25 cellular contexts compared by ENCODE assay signal in the genomic region with DNA sequence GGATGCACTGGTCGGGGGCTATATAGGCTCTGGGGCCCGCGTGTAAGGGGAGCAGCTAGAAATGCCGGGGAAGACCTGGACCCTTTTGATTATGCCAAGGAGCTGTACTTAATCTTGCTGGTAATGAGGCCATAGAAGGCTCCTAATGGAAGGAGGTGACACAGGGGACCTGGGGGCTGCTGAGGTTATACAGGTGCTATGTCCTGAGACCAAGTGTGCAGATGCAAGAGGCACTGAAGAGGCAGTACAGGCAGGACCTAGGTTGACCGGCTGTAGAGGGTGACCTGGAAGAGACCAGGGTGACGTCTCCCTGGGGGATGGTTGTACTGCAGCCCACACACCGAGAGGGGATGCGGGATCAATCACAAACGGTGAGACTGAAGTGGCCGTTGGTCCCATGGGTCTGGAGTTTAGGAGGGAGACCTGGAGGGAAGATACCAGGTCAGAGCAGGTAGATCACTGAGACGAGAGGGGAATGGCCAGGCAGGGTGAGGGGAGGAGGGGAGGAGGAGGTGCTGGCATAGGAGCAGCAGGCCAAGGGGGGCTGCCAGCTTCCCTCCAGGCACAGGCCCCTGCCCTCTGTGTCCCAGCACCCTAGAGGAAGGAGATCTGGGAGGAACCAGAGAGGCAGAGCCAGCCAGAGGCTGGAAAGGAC. TPM values are rescaled to one million over a fixed set of nuclear protein-coding genes. Genes with fewer than 3 reads are reported as not detected.
A peak's percentile ranks its signal among the peaks of the same experiment; 100 is the strongest.
DNase-seq lines count a peak whose midpoint lies in the region; ATAC-seq, FAIRE-seq and TF ChIP-seq lines count a peak whose summit lies in the region.
"Had no signal": no experiment of that assay in that cellular context is flagged by ENCODE, and none has a peak within 500 bp of the region (broad histone marks: within the 10 kb centered on the region; RNA-seq: fewer than 3 reads in every experiment).

No MANE protein-coding gene starts in this region.

- H3K79me1 ChIP-seq in H1 (ENCODE audit: low read depth, low read length): no peaks in the 10 kb centered on the region

- peak overlapping the region; percentile 25; the same call in 1 of the 2 replicates for H4K8ac ChIP-seq in H1 (ENCODE audit: extremely low read depth, insufficient read depth, low read length)

- no peak overlapping the region for H3K23ac ChIP-seq in H1 (ENCODE audit: insufficient read length)

- peaks cover 2% of the 10 kb centered on the region for H3K27me3 Mint-ChIP-seq in neural progenitor cell (ENCODE audit: insufficient read depth, low read depth)

- H3K36me3 ChIP-seq in H1 (ENCODE audit: control insufficient read depth in 2 of 4, insufficient read depth in 4 of 4, low read length in 3 of 4) (peaks cover 0 to 3% (median 0%) of the 10 kb centered on the region in 4 experiments; a peak in 1 of 8 replicates), osteoblast (ENCODE audit: insufficient read depth, low read length) (no peaks in the 10 kb centered on the region), neural progenitor cell (no peaks in the 10 kb centered on the region)
- H3K36me3 ChIP-seq: BLaER1, HAP-1 had no signal

- H3K4me1 ChIP-seq in H1 (replicated peaks in 1 of 4; ENCODE audit: control insufficient read depth in 3 of 4, insufficient read depth in 4 of 4, low read length in 3 of 4) (peaks cover 0 to 10% (median under 1%) of the 10 kb centered on the region in 4 experiments; a peak in 4 of 7 replicates), osteoblast (ENCODE audit: insufficient read depth, low read length) (no peaks in the 10 kb centered on the region), neural progenitor cell (no peaks in the 10 kb centered on the region)
- H3K4me1 ChIP-seq: HAP-1 had no signal

- TF ChIP-seq EP300 in H1 (IDR thresholded peaks at IDR 0.05; ENCODE audit: borderline replicate concordance in 1 of 2, low read depth in 2 of 2, low read length in 2 of 2): no peak

- no peak overlapping the region for H3K4me3 ChIP-seq in H1 (ENCODE audit: extremely low read depth in 1 of 4, insufficient read depth in 2 of 4, low read depth in 3 of 4, low read length in 4 of 4)
- H3K4me3 ChIP-seq in osteoblast (ENCODE audit: insufficient read depth, low read length): no peak overlapping the region
- no peak overlapping the region for H3K4me3 ChIP-seq in neural progenitor cell
- H3K4me3 ChIP-seq: BLaER1, GM12878, GM23338, HAP-1, SK-N-MC had no signal

- DNase-seq in activated effector memory CD4-positive, alpha-beta T cell treated with anti-CD3 and anti-CD28 coated beads, Interleukin-2, amount 50 U/mL, for 16 hours: peak; percentile 44
- DNase-seq in activated effector memory CD4-positive, alpha-beta T cell treated with Interleukin-2 at 50 U/mL for 16 hours: no peak
- DNase-seq in GM13977 (ENCODE audit: low spot score) (peak; percentile 26), H1 (ENCODE audit: low read depth in 1 of 2, low spot score in 2 of 2) (no peak), osteoblast (ENCODE audit: insufficient read length, low spot score, missing footprints) (peak; percentile 66), neural progenitor cell (ENCODE audit: low spot score) (no peak)
- DNase-seq: CD4-positive, CD25-positive, alpha-beta regulatory T cell; MM.1S; NCI-H2029; NCI-H446; NCI-H524 treated with DMSO at 0.1 percent for 48 hours; NCI-H774; SIG-M5 had no signal

- no peak for TF ChIP-seq RAD21 in H1 (IDR thresholded peaks at IDR 0.05 in 1 of 2, conservative IDR thresholded peaks at IDR 0.05 in 1 of 2; ENCODE audit: low read depth in 2 of 2, low read length in 2 of 2)

- no peak for FAIRE-seq in H1 (lab: Jason Lieb, UNC)
- FAIRE-seq: D721Med, G401.6, GM12878, GM19239, RCC 7860 had no signal

- no peak overlapping the region for H3K27ac Mint-ChIP-seq in neural progenitor cell
- H3K27ac Mint-ChIP-seq: CD4-positive, CD25-positive, alpha-beta regulatory T cell; GM23338; IgD-negative memory B cell had no signal

- no peak overlapping the region for H2BK120ac ChIP-seq in H1 (replicated peaks; ENCODE audit: low read depth, low read length)

- H3K27ac ChIP-seq in H1 (ENCODE audit: low read depth, low read length) (no peak overlapping the region), osteoblast (ENCODE audit: low read depth, low read length) (no peak overlapping the region), neural progenitor cell (no peak overlapping the region)
- H3K27ac ChIP-seq: BLaER1, KMS-11, SK-N-MC had no signal

- no peak overlapping the region for H2AK5ac ChIP-seq in H1 (ENCODE audit: low read depth, low read length)

- no peak overlapping the region for H2BK20ac ChIP-seq in H1 (ENCODE audit: low read length)

- no peak overlapping the region for H3K4me2 ChIP-seq in H1 (ENCODE audit: insufficient read depth in 1 of 2, low read depth in 2 of 2, low read length in 2 of 2)
- H3K4me2 ChIP-seq in osteoblast (ENCODE audit: insufficient read depth, low read length): no peak overlapping the region
- no peak overlapping the region for H3K4me2 ChIP-seq in neural progenitor cell
- H3K4me2 ChIP-seq: BLaER1, GM23338, KMS-11 had no signal

- H3K56ac ChIP-seq in H1 (replicated peaks; ENCODE audit: insufficient read length, low read depth, low read length): no peak overlapping the region

- H3K9me3 ChIP-seq in H1 (ENCODE audit: insufficient read depth in 2 of 2, low read depth in 1 of 2, low read length in 1 of 2) (no peaks in the 10 kb centered on the region), osteoblast (ENCODE audit: low read depth, low read length) (no peaks in the 10 kb centered on the region), neural progenitor cell (ENCODE audit: low read depth) (no peaks in the 10 kb centered on the region)
- H3K9me3 ChIP-seq: BLaER1, HAP-1 had no signal

- POLR2A ChIA-PET in H1 (lab: Charles Lee; ENCODE audit: partially characterized antibody): no interaction called here

- in situ Hi-C loops in GM13977 (cut with MboI; ENCODE audit: low pct_unique_long_range_greater_than_20kb, low sequenced_read_pairs, unreplicated experiment): no loop called here

- no peak overlapping the region for H3K18ac ChIP-seq in H1 (ENCODE audit: extremely low read depth, low read length)

- H3K9ac ChIP-seq in H1 (replicated peaks in 1 of 4; ENCODE audit: extremely low read depth in 1 of 4, low read depth in 3 of 4, low read length in 3 of 4) (no peak overlapping the region), neural progenitor cell (no peak overlapping the region)
- H3K9ac ChIP-seq: BLaER1, KMS-11 had no signal

- H3K14ac ChIP-seq in H1 (ENCODE audit: insufficient read length): no peak overlapping the region

- peaks cover 1% of the 10 kb centered on the region for H3K36me3 Mint-ChIP-seq in neural progenitor cell
- H3K36me3 Mint-ChIP-seq: CD4-positive, CD25-positive, alpha-beta regulatory T cell; IgD-negative memory B cell had no signal

- no peak overlapping the region for H2AFZ ChIP-seq in H1 (ENCODE audit: low read length)
- H2AFZ ChIP-seq in osteoblast (ENCODE audit: low read length): no peak overlapping the region
- no peak overlapping the region for H2AFZ ChIP-seq in neural progenitor cell (replicated peaks)
- H2AFZ ChIP-seq: GM23338 had no signal

- no peak overlapping the region for H3K4ac ChIP-seq in H1 (replicated peaks; ENCODE audit: insufficient read length, low read depth, low read length)

- peaks cover 7% of the 10 kb centered on the region for H3K4me1 Mint-ChIP-seq in neural progenitor cell

- no peak overlapping the region for H2BK15ac ChIP-seq in H1 (ENCODE audit: low read length)

- peaks cover under 1 to 11% of the 10 kb centered on the region in 2 experiments for H4K20me1 ChIP-seq in H1 (replicated peaks in 1 of 2; ENCODE audit: control insufficient read depth in 1 of 2, insufficient read depth in 2 of 2, low read length in 2 of 2)
- H4K20me1 ChIP-seq in osteoblast (ENCODE audit: insufficient read depth, low read length): no peaks in the 10 kb centered on the region
- H4K20me1 ChIP-seq in neural progenitor cell (ENCODE audit: low read depth): no peaks in the 10 kb centered on the region

- peaks cover 2% of the 10 kb centered on the region; the same call in 1 of the 2 replicates for H3K23me2 ChIP-seq in H1 (ENCODE audit: low read depth, low read length)

- TF ChIP-seq CTCF in GM13977 (IDR thresholded peaks at IDR 0.05; ENCODE audit: extremely low read depth, insufficient read depth, missing control alignments) (no peak), H1 (IDR thresholded peaks at IDR 0.05; ENCODE audit: control extremely low read depth in 1 of 3, insufficient read depth in 1 of 3, low read depth in 1 of 3, low read length in 3 of 3) (no peak), osteoblast (IDR thresholded peaks at IDR 0.05; ENCODE audit: extremely low read depth, low read depth, low read length) (no peak), neural progenitor cell (IDR thresholded peaks at IDR 0.05) (no peak)

- H3F3A ChIP-seq in neural progenitor cell (ENCODE audit: low read depth): no peaks in the 10 kb centered on the region

- H2BK5ac ChIP-seq in H1 (ENCODE audit: low read depth, low read length): no peak overlapping the region

- no peak for TF ChIP-seq POLR2A in H1 (IDR thresholded peaks at IDR 0.05; ENCODE audit: control extremely low read depth in 1 of 2, low read depth in 2 of 2, low read length in 2 of 2)

- H3K27me3 ChIP-seq in H1 (replicated peaks in 1 of 4; ENCODE audit: control insufficient read depth in 3 of 4, extremely low read depth in 1 of 4, insufficient read depth in 3 of 4, low read length in 3 of 4) (peaks cover 27 to 43% (median 36%) of the 10 kb centered on the region in 4 experiments; a peak in 6 of 7 replicates), osteoblast (ENCODE audit: insufficient read depth, low read length) (peaks cover 16% of the 10 kb centered on the region), neural progenitor cell (peaks cover 35% of the 10 kb centered on the region)

- no peak overlapping the region for H4K91ac ChIP-seq in H1 (replicated peaks; ENCODE audit: insufficient read length, low read length)

- no peak overlapping the region for H4K5ac ChIP-seq in H1 (ENCODE audit: insufficient read length, low read depth, low read length)

- 78% methylated on average over 11 of the region's 11 CpGs; no CpG with 5 or more reads in 1 of the 2 experiments for WGBS in H1 (ENCODE audit: extremely low coverage in 1 of 2, insufficient coverage in 1 of 2, insufficient read length in 1 of 2, insufficient replicate concordance in 2 of 2, low coverage in 1 of 2, low lambda C conversion rate in 2 of 2, missing lambda C conversion rate in 1 of 2), 2 experiments

- ATAC-seq in HG03460 (IDR thresholded peaks at IDR 0.05; ENCODE audit: unreplicated experiment): no peak
- ATAC-seq: GM12878, GM23338 had no signal

- no peak overlapping the region for H2BK12ac ChIP-seq in H1 (ENCODE audit: low read depth, low read length)

- no peaks in the 10 kb centered on the region for H3K79me2 ChIP-seq in H1 (ENCODE audit: control insufficient read depth in 1 of 2, insufficient read depth in 2 of 2, low read length in 2 of 2)
- no peaks in the 10 kb centered on the region for H3K79me2 ChIP-seq in osteoblast (ENCODE audit: insufficient read depth, low read length)
- no peaks in the 10 kb centered on the region for H3K79me2 ChIP-seq in neural progenitor cell (ENCODE audit: low read depth)

- no peaks in the 10 kb centered on the region for H3K9me3 Mint-ChIP-seq in neural progenitor cell
- H3K9me3 Mint-ChIP-seq: GM23338 had no signal

- CTCF ChIA-PET in H1 (lab: Charles Lee; ENCODE audit: partially characterized antibody): interaction anchor here (0.7 to 5.4 kb wide), 7 partner anchors 14 to 118 kb away, joined by 3 to 39 read pairs (median 5); partner anchors contain the start of genes CPT1B and SYCE3

- H3K4me3 Mint-ChIP-seq in neural progenitor cell: no peak overlapping the region
- H3K4me3 Mint-ChIP-seq: GM23338 had no signal

RNA-seq across cellular contexts. Expression of gene MAPK8IP2, which starts 6.9 kb away (rescaled TPM):
- 5.5 and 6.7 TPM in 2 replicates for total RNA-seq in H1 (2021; fragmentation: NEBNext Ultra II Directional; extraction: Animal tissue kit (Norgen Biotek cat#: 25700))
- 1.5 and 1.7 TPM in 2 replicates for polyA plus RNA-seq in H1 (2011; rRNA removed)
- 1.2 TPM for polyA plus RNA-seq in H1 (2011; cell fraction: cytosol; rRNA removed)
- 2.4 TPM for polyA plus RNA-seq in H1 (2011; cell fraction: nucleus; rRNA removed)
- polyA plus RNA-seq in H1 (2012, experiment 1 of 2): 1.9 to 2.6 TPM (median 2.4 TPM) in 4 replicates
- polyA plus RNA-seq in H1 (2012, experiment 2 of 2): 2.3 TPM
- polyA plus RNA-seq in H1 (2013, experiment 1 of 2): 2.5 TPM
- polyA plus RNA-seq in H1 (2013, experiment 2 of 2): 2.9 TPM
- 0.44 and 0.83 TPM in 2 replicates for polyA minus RNA-seq in H1 (2011; rRNA and poly(A)+ RNA removed)
- polyA minus RNA-seq in H1 (2011; cell fraction: cytosol; rRNA and poly(A)+ RNA removed): 1.4 TPM
- 1.00 TPM for polyA minus RNA-seq in H1 (2011; cell fraction: nucleus; rRNA and poly(A)+ RNA removed)
- total RNA-seq in osteoblast: 0.29 and 0.36 TPM in 2 replicates
- total RNA-seq in neural progenitor cell (ENCODE audit: low replicate concordance): 0.74 TPM in 1 of 2 replicates, not detected in the other
- polyA plus RNA-seq: CD4-positive, CD25-positive, alpha-beta regulatory T cell; IgD-negative memory B cell had no signal

RNA-seq across cellular contexts. Expression of gene ARSA, which starts 20.5 kb away (rescaled TPM):
- 7.7 and 9.8 TPM in 2 replicates for total RNA-seq in H1 (2021; fragmentation: NEBNext Ultra II Directional; extraction: Animal tissue kit (Norgen Biotek cat#: 25700))
- polyA plus RNA-seq in H1 (2011; rRNA removed): 10.1 and 14.3 TPM in 2 replicates
- polyA plus RNA-seq in H1 (2011; cell fraction: cytosol; rRNA removed): 8.5 TPM
- polyA plus RNA-seq in H1 (2011; cell fraction: nucleus; rRNA removed): 49.1 TPM
- polyA plus RNA-seq in H1 (2012, experiment 1 of 2): 8.3 to 12.4 TPM (median 11.3 TPM) in 4 replicates
- 10.7 TPM for polyA plus RNA-seq in H1 (2012, experiment 2 of 2)
- polyA plus RNA-seq in H1 (2013, experiment 1 of 2): 9.1 TPM
- 8.0 TPM for polyA plus RNA-seq in H1 (2013, experiment 2 of 2)
- 4.2 and 4.7 TPM in 2 replicates for polyA minus RNA-seq in H1 (2011; rRNA and poly(A)+ RNA removed)
- 7.0 TPM for polyA minus RNA-seq in H1 (2011; cell fraction: cytosol; rRNA and poly(A)+ RNA removed)
- 12.1 TPM for polyA minus RNA-seq in H1 (2011; cell fraction: nucleus; rRNA and poly(A)+ RNA removed)
- total RNA-seq in osteoblast: 35.1 and 38.4 TPM in 2 replicates
- total RNA-seq in neural progenitor cell (ENCODE audit: low replicate concordance): 4.2 and 18.4 TPM in 2 replicates

RNA-seq across cellular contexts. Expression of gene CHKB, which starts 24.8 kb away (rescaled TPM):
- 42.2 and 51.8 TPM in 2 replicates for total RNA-seq in H1 (2021; fragmentation: NEBNext Ultra II Directional; extraction: Animal tissue kit (Norgen Biotek cat#: 25700))
- polyA plus RNA-seq in H1 (2011; rRNA removed): 27.9 and 28.4 TPM in 2 replicates
- 45.6 TPM for polyA plus RNA-seq in H1 (2011; cell fraction: cytosol; rRNA removed)
- polyA plus RNA-seq in H1 (2011; cell fraction: nucleus; rRNA removed): 170 TPM
- polyA plus RNA-seq in H1 (2012, experiment 1 of 2): 46.9 to 53.6 TPM (median 51.5 TPM) in 4 replicates
- 38.3 TPM for polyA plus RNA-seq in H1 (2012, experiment 2 of 2)
- 42.5 TPM for polyA plus RNA-seq in H1 (2013, experiment 1 of 2)
- polyA plus RNA-seq in H1 (2013, experiment 2 of 2): 37.9 TPM
- 18.4 and 19.3 TPM in 2 replicates for polyA minus RNA-seq in H1 (2011; rRNA and poly(A)+ RNA removed)
- 15.9 TPM for polyA minus RNA-seq in H1 (2011; cell fraction: cytosol; rRNA and poly(A)+ RNA removed)
- 35.6 TPM for polyA minus RNA-seq in H1 (2011; cell fraction: nucleus; rRNA and poly(A)+ RNA removed)
- total RNA-seq in osteoblast (27.4 and 28.6 TPM in 2 replicates), neural progenitor cell (ENCODE audit: low replicate concordance) (67.4 and 93.9 TPM in 2 replicates)

RNA-seq across cellular contexts. Expression of gene CPT1B, which starts 29.3 kb away (rescaled TPM):
- 33.1 and 36.2 TPM in 2 replicates for total RNA-seq in H1 (2021; fragmentation: NEBNext Ultra II Directional; extraction: Animal tissue kit (Norgen Biotek cat#: 25700))
- polyA plus RNA-seq in H1 (2011; rRNA removed): 34.2 and 47.7 TPM in 2 replicates
- 48.0 TPM for polyA plus RNA-seq in H1 (2011; cell fraction: cytosol; rRNA removed)
- 378 TPM for polyA plus RNA-seq in H1 (2011; cell fraction: nucleus; rRNA removed)
- polyA plus RNA-seq in H1 (2012, experiment 1 of 2): 46.3 to 71.2 TPM (median 63.2 TPM) in 4 replicates
- 31.6 TPM for polyA plus RNA-seq in H1 (2012, experiment 2 of 2)
- polyA plus RNA-seq in H1 (2013, experiment 1 of 2): 15.9 TPM
- 15.5 TPM for polyA plus RNA-seq in H1 (2013, experiment 2 of 2)
- 20.9 and 22.0 TPM in 2 replicates for polyA minus RNA-seq in H1 (2011; rRNA and poly(A)+ RNA removed)
- polyA minus RNA-seq in H1 (2011; cell fraction: cytosol; rRNA and poly(A)+ RNA removed): 12.0 TPM
- polyA minus RNA-seq in H1 (2011; cell fraction: nucleus; rRNA and poly(A)+ RNA removed): 46.3 TPM
- 1.8 and 2.1 TPM in 2 replicates for total RNA-seq in osteoblast
- total RNA-seq in neural progenitor cell (ENCODE audit: low replicate concordance): 33.9 and 49.6 TPM in 2 replicates

RNA-seq across cellular contexts. Expression of gene SYCE3, which starts 44.8 kb away (rescaled TPM):
- total RNA-seq in H1 (2021; fragmentation: NEBNext Ultra II Directional; extraction: Animal tissue kit (Norgen Biotek cat#: 25700)): not detected in 2 replicates
- 1.9 and 2.9 TPM in 2 replicates for polyA plus RNA-seq in H1 (2011; rRNA removed)
- polyA plus RNA-seq in H1 (2011; cell fraction: cytosol; rRNA removed): 5.7 TPM
- polyA plus RNA-seq in H1 (2011; cell fraction: nucleus; rRNA removed): 0.41 TPM
- polyA plus RNA-seq in H1 (2012, experiment 1 of 2): 1.2 to 2.5 TPM (median 1.6 TPM) in 4 replicates
- polyA plus RNA-seq in H1 (2012, experiment 2 of 2): not detected
- polyA plus RNA-seq in H1 (2013, experiment 1 of 2): 0.91 TPM
- 0.77 TPM for polyA plus RNA-seq in H1 (2013, experiment 2 of 2)
- polyA minus RNA-seq in H1 (2011; rRNA and poly(A)+ RNA removed): not detected in 2 replicates
- not detected for polyA minus RNA-seq in H1 (2011; cell fraction: cytosol; rRNA and poly(A)+ RNA removed)
- polyA minus RNA-seq in H1 (2011; cell fraction: nucleus; rRNA and poly(A)+ RNA removed): not detected
- total RNA-seq in osteoblast: not detected in 2 replicates
- 2.8 TPM in 1 of 2 replicates, not detected in the other for total RNA-seq in neural progenitor cell (ENCODE audit: low replicate concordance)
- total RNA-seq: CD4-positive, CD25-positive, alpha-beta regulatory T cell; GM23338 had no signal
- polyA plus RNA-seq: CD4-positive, CD25-positive, alpha-beta regulatory T cell; GM23338; IgD-negative memory B cell had no signal

Comparison
In these comparisons a context has a peak if more than half of its experiments do, and no peak if none do; other contexts are left out.
1. DNase-seq: peak in activated effector memory CD4-positive, alpha-beta T cell treated with anti-CD3 and anti-CD28 coated beads, Interleukin-2, amount 50 U/mL, for 16 hours (single experiment), GM13977 (single experiment) and osteoblast (single experiment); none in activated effector memory CD4-positive, alpha-beta T cell treated with Interleukin-2 at 50 U/mL for 16 hours (single experiment), H1 (0 of 2) and neural progenitor cell (single experiment).